In genomic region chr3:112676659-112677234, GRCh38 we compare ENCODE assay signal across 8 cellular contexts. TPM values are rescaled to one million over a fixed set of nuclear protein-coding genes. Genes with fewer than 3 reads are reported as not detected.
DNase-seq lines count a peak whose midpoint lies in the region; ATAC-seq and TF ChIP-seq lines count a peak whose summit lies in the region.

No MANE protein-coding gene starts in this region.

- peaks cover 65% of the 10 kb centered on the region for H3K4me1 Mint-ChIP-seq in activated naive CD4-positive, alpha-beta T cell treated with anti-CD3 and anti-CD28 coated beads, Interleukin-2, amount 10 ng/mL, durations not matched to agents 7 days and 5 days

- no peaks in the 10 kb centered on the region for H3K36me3 ChIP-seq in smooth muscle cell (ENCODE audit: low read depth)

- H3K4me3 ChIP-seq in smooth muscle cell = no peak overlapping the region

- peak; percentile 99 for ATAC-seq in GM21529 (IDR thresholded peaks at IDR 0.05; ENCODE audit: unreplicated experiment)
- ATAC-seq in left ventricle myocardium superior = peak; percentile 87

- peaks cover 5% of the 10 kb centered on the region for H3K4me1 ChIP-seq in smooth muscle cell (ENCODE audit: low read depth)

- H3K27ac Mint-ChIP-seq in activated naive CD4-positive, alpha-beta T cell treated with anti-CD3 and anti-CD28 coated beads, Interleukin-2, amount 10 ng/mL, durations not matched to agents 7 days and 5 days = peak overlapping the region; percentile 81

- H3F3A ChIP-seq in smooth muscle cell (ENCODE audit: low read depth) = peaks cover 14% of the 10 kb centered on the region

- no peaks in the 10 kb centered on the region for H3K9me3 ChIP-seq in smooth muscle cell (replicated peaks; ENCODE audit: low read depth)

- H3K4me3 Mint-ChIP-seq in activated naive CD4-positive, alpha-beta T cell treated with anti-CD3 and anti-CD28 coated beads, Interleukin-2, amount 10 ng/mL, durations not matched to agents 7 days and 5 days = peak overlapping the region; percentile 11

- WGBS in smooth muscle cell (ENCODE audit: low lambda C conversion rate) = 4% methylated on average over 6 of the region's 6 CpGs

- no peaks in the 10 kb centered on the region for H3K27me3 ChIP-seq in smooth muscle cell (ENCODE audit: low read depth)

- H3K9ac ChIP-seq in smooth muscle cell (ENCODE audit: low read depth) = peak overlapping the region; percentile 52

- no peak overlapping the region for H2AFZ ChIP-seq in smooth muscle cell (ENCODE audit: low read depth)

- peaks cover 4% of the 10 kb centered on the region for H3K27me3 Mint-ChIP-seq in activated naive CD4-positive, alpha-beta T cell treated with anti-CD3 and anti-CD28 coated beads, Interleukin-2, amount 10 ng/mL, durations not matched to agents 7 days and 5 days

- H4K20me1 ChIP-seq in smooth muscle cell (ENCODE audit: low read depth) = no peaks in the 10 kb centered on the region

- no peaks in the 10 kb centered on the region for H3K79me2 ChIP-seq in smooth muscle cell (ENCODE audit: low read depth)

- intact Hi-C loops in left ventricle myocardium superior (cut with micrococcal nuclease) = no loop called here

- peak overlapping the region; percentile 81 for H3K27ac ChIP-seq in smooth muscle cell (ENCODE audit: low read depth)

- CTCF ChIA-PET in activated naive CD4-positive, alpha-beta T cell treated with anti-CD3 and anti-CD28 coated beads, Interleukin-2, amount 10 ng/mL, durations not matched to agents 7 days and 5 days (lab: Charles Lee) = interaction anchor here (0.9 to 2.1 kb wide), 2 partner anchors 33 to 58 kb away, joined by 4 to 17 read pairs; no protein-coding TSS in a partner anchor

- no peak for TF ChIP-seq CTCF in smooth muscle cell (IDR thresholded peaks at IDR 0.05; ENCODE audit: borderline replicate concordance, insufficient read depth, poor library complexity, severe bottlenecking)

- peak overlapping the region; percentile 73 for H3K4me2 ChIP-seq in smooth muscle cell

- peaks cover 4% of the 10 kb centered on the region for H3K36me3 Mint-ChIP-seq in activated naive CD4-positive, alpha-beta T cell treated with anti-CD3 and anti-CD28 coated beads, Interleukin-2, amount 10 ng/mL, durations not matched to agents 7 days and 5 days

- H3K9me3 Mint-ChIP-seq in activated naive CD4-positive, alpha-beta T cell treated with anti-CD3 and anti-CD28 coated beads, Interleukin-2, amount 10 ng/mL, durations not matched to agents 7 days and 5 days = no peaks in the 10 kb centered on the region

- DNase-seq in DMS53 treated with DMSO at 0.1 percent for 48 hours (lab: John Stamatoyannopoulos, UW; ENCODE audit: unreplicated experiment) (peak; percentile 89), HUDEP-2 (lab: John Stamatoyannopoulos, UW; ENCODE audit: unreplicated experiment in 76 of 76) (peak in 58 of 76 experiments; percentile 5 to 70 (median 36)), SK-N-DZ (ENCODE audit: low spot score) (peak; percentile 10), left ventricle myocardium superior (peak; percentile 52), smooth muscle cell (lab: John Stamatoyannopoulos, UW; ENCODE audit: unreplicated experiment) (peak; percentile 28), iPS-NIHi11 (ENCODE audit: low spot score) (no peak)
- DNase-seq in activated naive CD4-positive, alpha-beta T cell treated with anti-CD3 and anti-CD28 coated beads, Interleukin-2, amount 10 ng/mL, durations not matched to agents 7 days and 5 days = peak; percentile 90

RNA-seq across cellular contexts. Expression of gene CCDC80, which starts 35.8 kb away (rescaled TPM):
- 3.2 and 3.9 TPM in 2 replicates for polyA plus RNA-seq in SK-N-DZ (2014; cell fraction: cytosol; rRNA removed)
- 2.1 and 2.9 TPM in 2 replicates for polyA plus RNA-seq in SK-N-DZ (2014; cell fraction: nucleus; rRNA removed)
- total RNA-seq in left ventricle myocardium superior (80.0 TPM), smooth muscle cell (67.9 and 83.2 TPM in 2 replicates)
- 147 and 159 TPM in 2 replicates for polyA plus RNA-seq in smooth muscle cell
